ENCODE assay signal across 15 cellular contexts in the genomic region with DNA sequence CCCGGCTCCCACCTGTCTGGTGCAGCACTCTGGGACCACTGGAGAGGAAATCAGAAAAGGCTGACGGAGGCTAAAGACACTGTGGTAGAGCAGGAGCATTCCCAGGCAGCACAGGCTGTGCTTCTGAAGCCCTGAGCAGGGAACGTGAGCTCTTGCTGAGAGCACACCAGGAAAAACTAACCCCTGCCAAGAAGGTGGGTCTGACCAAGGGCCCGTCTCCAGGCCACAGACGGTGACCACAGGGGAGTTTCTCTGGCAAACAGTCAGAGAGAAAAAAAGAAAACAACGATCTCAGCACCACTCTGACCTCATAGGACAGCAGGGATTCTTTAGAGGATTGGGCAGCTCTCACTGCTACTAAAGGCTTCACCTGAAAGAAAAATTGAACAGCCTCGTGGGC.
DNase-seq lines count a peak whose midpoint lies in the region; ATAC-seq lines count a peak whose summit lies in the region.
"Had no signal": no experiment of that assay in that cellular context is flagged by ENCODE, and none has a peak within 500 bp of the region (broad histone marks: within the 10 kb centered on the region; RNA-seq: fewer than 3 reads in every experiment).

No MANE protein-coding gene starts in this region.

- ATAC-seq in GM19467 (IDR thresholded peaks at IDR 0.05; ENCODE audit: unreplicated experiment) (no peak), GM21529 (IDR thresholded peaks at IDR 0.05; ENCODE audit: unreplicated experiment) (no peak), HG02870 (IDR thresholded peaks at IDR 0.05; ENCODE audit: unreplicated experiment) (no peak), GM18867 (IDR thresholded peaks at IDR 0.05; ENCODE audit: unreplicated experiment) (no peak)
- ATAC-seq: activated CD8-positive, alpha-beta memory T cell treated with anti-CD3 and anti-CD28 coated beads, Interleukin-2, amount 10 ng/mL, durations not matched to agents 7 days and 5 days; WTC11 had no signal

- DNase-seq in A172 (ENCODE audit: low spot score): peak; percentile 58
- peak; percentile 13 for DNase-seq in HK-2 (ENCODE audit: unreplicated experiment)
- peak; percentile 55 for DNase-seq in cerebellar cortex (ENCODE audit: low spot score)
- peak; percentile 45 for DNase-seq in left kidney (ENCODE audit: low read depth, low spot score)
- DNase-seq: activated CD8-positive, alpha-beta memory T cell treated with anti-CD3 and anti-CD28 coated beads, Interleukin-2, amount 10 ng/mL, durations not matched to agents 7 days and 5 days; activated naive CD4-positive, alpha-beta T cell; hippocampal formation; NCI-H2171 treated with DMSO at 0.1 percent for 48 hours; pancreas; trophoblast cell had no signal
